In genomic region chr11:95398437-95399112, GRCh38 we compare ENCODE assay signal across 18 cellular contexts.
DNase-seq lines count a peak whose midpoint lies in the region; ATAC-seq and TF ChIP-seq lines count a peak whose summit lies in the region.
"Had no signal": no experiment of that assay in that cellular context is flagged by ENCODE, and none has a peak within 500 bp of the region (broad histone marks: within the 10 kb centered on the region; RNA-seq: fewer than 3 reads in every experiment).

No MANE protein-coding gene starts in this region.

- in situ Hi-C loops in Panc1 (cut with HindIII; ENCODE audit: low pct_unique_long_range_greater_than_20kb, low sequenced_read_pairs), result no loop called here
- in situ Hi-C loops in brain microvascular endothelial cell (cut with HindIII; ENCODE audit: low pct_ligation_motif_present, low sequenced_read_pairs), result no loop called here
- in situ Hi-C loops in KBM-7 (cut with MboI; ENCODE audit: low pct_unique_long_range_greater_than_20kb, low sequenced_read_pairs), result no loop called here

- H3K9me2 ChIP-seq in PC-9 (ENCODE audit: insufficient read depth), result no peaks in the 10 kb centered on the region

- H3K27me3 ChIP-seq in Panc1 (ENCODE audit: control insufficient read depth, insufficient read depth, low read length), result no peaks in the 10 kb centered on the region
- H3K27me3 ChIP-seq in brain microvascular endothelial cell (replicated peaks), result no peaks in the 10 kb centered on the region
- no peaks in the 10 kb centered on the region for H3K27me3 ChIP-seq in PC-9 (ENCODE audit: insufficient read depth, low read depth)
- H3K27me3 ChIP-seq: left lung had no signal

- no peak for TF ChIP-seq CTCF in Panc1 (IDR thresholded peaks at IDR 0.05)
- no peak for TF ChIP-seq CTCF in brain microvascular endothelial cell (IDR thresholded peaks at IDR 0.05; ENCODE audit: low read depth, low read length, missing control alignments)
- no peak for TF ChIP-seq CTCF in PC-9 (conservative IDR thresholded peaks at IDR 0.05)

- CTCF ChIA-PET in Panc1 (lab: Charles Lee), result no interaction called here
- CTCF ChIA-PET in PC-9 (lab: Charles Lee), result no interaction called here

- no peak overlapping the region for H3K27ac ChIP-seq in Panc1 (ENCODE audit: low read length)
- H3K27ac ChIP-seq in brain microvascular endothelial cell, result no peak overlapping the region
- H3K27ac ChIP-seq in PC-9, result no peak overlapping the region
- H3K27ac ChIP-seq: C4-2B, GM23248, left lung, thoracic aorta had no signal

- H3K36me3 ChIP-seq in Panc1 (ENCODE audit: control insufficient read depth, insufficient read depth, low read length) (no peaks in the 10 kb centered on the region), brain microvascular endothelial cell (replicated peaks) (no peaks in the 10 kb centered on the region), PC-9 (ENCODE audit: low read depth) (no peaks in the 10 kb centered on the region)
- H3K36me3 ChIP-seq: left lung, thoracic aorta had no signal

- no peaks in the 10 kb centered on the region for H4K20me1 ChIP-seq in PC-9 (ENCODE audit: insufficient read depth)

- H3K4me1 ChIP-seq in Panc1 (ENCODE audit: control insufficient read depth, insufficient read depth, low read length) (no peaks in the 10 kb centered on the region), PC-9 (replicated peaks; ENCODE audit: insufficient read depth) (no peaks in the 10 kb centered on the region)
- H3K4me1 ChIP-seq: left lung had no signal

- POLR2A ChIA-PET in Panc1 (lab: Charles Lee), result no interaction called here
- POLR2A ChIA-PET in PC-9 (lab: Charles Lee; ENCODE audit: unreplicated experiment), result no interaction called here

- H3K4me2 ChIP-seq in PC-9, result no peak overlapping the region

- H3F3A ChIP-seq in PC-9 (ENCODE audit: insufficient read depth, low read depth), result no peaks in the 10 kb centered on the region

- 0 out of 2 replicates have a peak, but pooled peaks have one; percentile 30 for ATAC-seq in Panc1
- ATAC-seq: activated CD4-positive, CD25-positive, alpha-beta regulatory T cell treated with anti-CD3 and anti-CD28 coated beads, Interleukin-2, amount 50 U/mL, for 24 hours; activated T-cell treated with anti-CD3 and anti-CD28 coated beads, Interleukin-2, amount 50 U/mL, for 72 hours; left lung had no signal

- H2AFZ ChIP-seq in PC-9, result no peak overlapping the region
- H2AFZ ChIP-seq: GM23248 had no signal

- H3K9me3 ChIP-seq in Panc1 (ENCODE audit: control insufficient read depth, insufficient read depth, low read depth, low read length) (no peaks in the 10 kb centered on the region), PC-9 (ENCODE audit: insufficient read depth, low read depth) (no peaks in the 10 kb centered on the region)
- H3K9me3 ChIP-seq: thoracic aorta had no signal

- BruUV-seq in Panc1 (replicated peaks; lab: Mats Ljungman, UMichigan) (no TSS peak), PC-9 (replicated peaks; lab: Mats Ljungman, UMichigan) (no TSS peak)

- intact Hi-C loops in Panc1 (cut with micrococcal nuclease; ENCODE audit: unreplicated experiment), result no loop called here
- intact Hi-C loops in PC-9 (cut with micrococcal nuclease; ENCODE audit: unreplicated experiment), result no loop called here

- DNase-seq in NCI-H345 (lab: John Stamatoyannopoulos, UW) (peak; percentile 37), NCI-H345 treated with DMSO at 0.1 percent for 48 hours (lab: John Stamatoyannopoulos, UW; ENCODE audit: unreplicated experiment) (no peak), Panc1 (ENCODE audit: low read depth, low spot score) (no peak), brain microvascular endothelial cell (peak; percentile 54), skeletal muscle cell (ENCODE audit: low read depth) (peak; percentile 56), PC-9 (no peak), KBM-7 (no peak), NCI-H2196 treated with DMSO at 0.1 percent for 48 hours (lab: John Stamatoyannopoulos, UW; ENCODE audit: unreplicated experiment) (no peak)
- DNase-seq: activated T-cell treated with anti-CD3 and anti-CD28 coated beads, Interleukin-2, amount 50 U/mL, for 72 hours; dermis blood vessel endothelial cell; GM23248; left lung; NCI-H1417; NK-92 treated with Interleukin-12 subunit alpha and Interleukin-12 subunit beta, amount 100 ng/mL, for 24 hours; stimulated activated CD4-positive, alpha-beta T cell treated with anti-CD3 and anti-CD28 coated beads, Interleukin-12 subunit alpha, Interleukin-12 subunit beta, amount 100 ng/mL, for 4 hours had no signal

- H3K79me2 ChIP-seq in PC-9 (ENCODE audit: low read depth), result no peaks in the 10 kb centered on the region

- H3K4me3 ChIP-seq in Panc1 (ENCODE audit: low read depth in 2 of 2, low read length in 2 of 2), result no peak overlapping the region
- no peak overlapping the region for H3K4me3 ChIP-seq in brain microvascular endothelial cell (ENCODE audit: low read depth, low read length)
- no peak overlapping the region for H3K4me3 ChIP-seq in skeletal muscle cell (ENCODE audit: low read depth, low read length)
- no peak overlapping the region for H3K4me3 ChIP-seq in PC-9
- H3K4me3 ChIP-seq: GM23248, left lung, thoracic aorta had no signal

Comparison
In these comparisons a context has a peak if more than half of its experiments do, and no peak if none do; other contexts are left out.
1. DNase-seq: peak in NCI-H345 (single experiment), brain microvascular endothelial cell (single experiment) and skeletal muscle cell (single experiment); none in NCI-H345 treated with DMSO at 0.1 percent for 48 hours (single experiment), Panc1 (single experiment), PC-9 (0 of 2), KBM-7 (single experiment) and NCI-H2196 treated with DMSO at 0.1 percent for 48 hours (single experiment).